ENCODE assay signal across 25 cellular contexts in the genomic region with DNA sequence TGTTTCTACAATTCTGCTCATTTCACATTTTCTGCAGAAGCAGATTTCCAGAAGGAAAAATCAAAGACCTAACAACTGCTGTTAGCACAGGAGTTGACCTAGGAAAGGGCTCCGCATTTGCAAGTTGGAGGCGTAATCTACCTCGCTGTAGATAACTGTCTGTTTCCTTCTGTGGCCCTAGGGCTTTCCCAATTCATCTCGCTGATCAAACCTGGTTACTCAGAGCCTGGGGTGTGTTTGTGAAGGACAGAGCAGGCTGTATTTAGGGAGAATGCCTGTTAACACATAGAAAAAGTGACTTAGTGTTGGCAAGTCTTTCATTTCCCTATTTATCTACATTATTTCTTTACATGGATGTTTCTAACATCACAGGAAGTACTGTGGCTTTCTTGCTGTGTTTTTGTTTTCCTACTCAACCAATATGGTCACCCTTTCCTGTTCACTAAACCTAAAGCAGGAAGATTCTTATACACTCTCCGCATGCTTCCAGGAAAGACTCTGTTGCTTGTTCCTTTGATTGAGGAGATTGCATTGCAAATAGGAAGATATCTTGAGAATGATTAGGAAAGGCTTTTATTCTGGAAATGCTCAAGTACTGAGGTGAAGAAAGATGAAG. TPM values are rescaled to one million over a fixed set of nuclear protein-coding genes. Genes with fewer than 3 reads are reported as not detected.
DNase-seq lines count a peak whose midpoint lies in the region; ATAC-seq and TF ChIP-seq lines count a peak whose summit lies in the region.
"Had no signal": no experiment of that assay in that cellular context is flagged by ENCODE, and none has a peak within 500 bp of the region (broad histone marks: within the 10 kb centered on the region; RNA-seq: fewer than 3 reads in every experiment).

No MANE protein-coding gene starts in this region.

- intact Hi-C loops in A673 (cut with micrococcal nuclease; ENCODE audit: unreplicated experiment), result no loop called here

- peaks cover 18% of the 10 kb centered on the region for H3K9me3 Mint-ChIP-seq in activated CD4-positive, alpha-beta T cell treated with anti-CD3 and anti-CD28 coated beads, Interleukin-2, amount 10 ng/mL, durations not matched to agents 7 days and 5 days
- peaks cover 11% of the 10 kb centered on the region for H3K9me3 Mint-ChIP-seq in activated CD8-positive, alpha-beta T cell treated with anti-CD3 and anti-CD28 coated beads, Interleukin-2, amount 10 ng/mL, durations not matched to agents 7 days and 5 days (ENCODE audit: insufficient read depth)

- H3K4me1 ChIP-seq in neuron (ENCODE audit: insufficient read depth, low read length) (peaks cover 10% of the 10 kb centered on the region), A673 (ENCODE audit: insufficient read depth, low read length, poor library complexity, severe bottlenecking) (no peaks in the 10 kb centered on the region)
- H3K4me1 ChIP-seq: A549, HAP-1, sigmoid colon, tibial artery had no signal

- BruUV-seq in A673 (replicated peaks; lab: Mats Ljungman, UMichigan), result no TSS peak

- peak overlapping the region; percentile 88 for H3K27ac Mint-ChIP-seq in activated CD4-positive, alpha-beta T cell treated with anti-CD3 and anti-CD28 coated beads, Interleukin-2, amount 10 ng/mL, durations not matched to agents 7 days and 5 days
- peak overlapping the region; percentile 82 for H3K27ac Mint-ChIP-seq in activated CD8-positive, alpha-beta T cell treated with anti-CD3 and anti-CD28 coated beads, Interleukin-2, amount 10 ng/mL, durations not matched to agents 7 days and 5 days
- H3K27ac Mint-ChIP-seq: mesothelial cell of epicardium had no signal

- peak overlapping the region; percentile 34 for H2AFZ ChIP-seq in neuron (ENCODE audit: low read depth, low read length)

- H3K27me3 ChIP-seq in neuron (ENCODE audit: insufficient read depth, low read length) (no peaks in the 10 kb centered on the region), A673 (replicated peaks; ENCODE audit: insufficient read depth, low read depth, low read length, poor library complexity) (no peaks in the 10 kb centered on the region)
- H3K27me3 ChIP-seq: brain microvascular endothelial cell, sigmoid colon, tibial artery had no signal

- H3K4me3 Mint-ChIP-seq in activated CD4-positive, alpha-beta T cell treated with anti-CD3 and anti-CD28 coated beads, Interleukin-2, amount 10 ng/mL, durations not matched to agents 7 days and 5 days, result peak overlapping the region; percentile 19
- H3K4me3 Mint-ChIP-seq in activated CD8-positive, alpha-beta T cell treated with anti-CD3 and anti-CD28 coated beads, Interleukin-2, amount 10 ng/mL, durations not matched to agents 7 days and 5 days, result peak overlapping the region; percentile 52
- H3K4me3 Mint-ChIP-seq: mesothelial cell of epicardium had no signal

- CTCF ChIA-PET in activated CD4-positive, alpha-beta T cell treated with anti-CD3 and anti-CD28 coated beads, Interleukin-2, amount 10 ng/mL, durations not matched to agents 7 days and 5 days (lab: Charles Lee), result interaction anchor here (1.1 kb wide), 1 partner anchor 14 kb away, joined by 4 read pairs; no protein-coding TSS in a partner anchor
- CTCF ChIA-PET in activated CD8-positive, alpha-beta T cell treated with anti-CD3 and anti-CD28 coated beads, Interleukin-2, amount 10 ng/mL, durations not matched to agents 7 days and 5 days (lab: Charles Lee), result interaction anchor here (0.7 kb wide), 1 partner anchor 9 kb away, joined by 3 read pairs; no protein-coding TSS in a partner anchor
- CTCF ChIA-PET in A673 (lab: Charles Lee), result no interaction called here

- no peak for TF ChIP-seq CTCF in A673 (conservative IDR thresholded peaks at IDR 0.05; ENCODE audit: low read depth, low read length)

- DNase-seq in activated CD4-positive, alpha-beta T cell treated with anti-CD3 and anti-CD28 coated beads, Interleukin-2, amount 10 ng/mL, durations not matched to agents 7 days and 5 days, result peak; percentile 10
- DNase-seq in activated CD4-positive, alpha-beta T cell treated with anti-CD3 and anti-CD28 coated beads for 48 hours, result no peak
- peak; percentile 6 to 13 for DNase-seq in Kasumi-1 (lab: John Stamatoyannopoulos, UW)
- no peak for DNase-seq in activated CD8-positive, alpha-beta T cell treated with anti-CD3 and anti-CD28 coated beads, Interleukin-2, amount 10 ng/mL, durations not matched to agents 7 days and 5 days
- DNase-seq in A673 (ENCODE audit: low spot score), result no peak
- no peak for DNase-seq in GOT3 (lab: John Stamatoyannopoulos, UW)
- DNase-seq: activated CD4-positive, alpha-beta T cell treated with anti-CD3 and anti-CD28 coated beads, Interleukin-2, amount 50 U/mL, for 4 hours; activated naive CD4-positive, alpha-beta T cell treated with Interleukin-2 at 50 U/mL for 16 hours; brain microvascular endothelial cell; dermis blood vessel endothelial cell; glutamatergic neuron; islet precursor cell; NCI-H1105 treated with DMSO at 0.1 percent for 48 hours; NK-92 treated with Interleukin-12 subunit alpha and Interleukin-12 subunit beta, amount 100 ng/mL, for 24 hours; Right ventricle myocardium superior; sigmoid colon; stimulated activated CD4-positive, alpha-beta T cell treated with anti-CD3 and anti-CD28 coated beads, Interleukin-2, amount 100 ng/mL, for 48 hours; tibial artery had no signal

- H3K4me3 ChIP-seq in neuron (ENCODE audit: low read length) (no peak overlapping the region), A673 (ENCODE audit: low read depth, low read length, poor library complexity, severe bottlenecking) (no peak overlapping the region)
- H3K4me3 ChIP-seq: A549, GM12878, HAP-1, sigmoid colon, tibial artery had no signal

- H3K27me3 Mint-ChIP-seq in activated CD4-positive, alpha-beta T cell treated with anti-CD3 and anti-CD28 coated beads, Interleukin-2, amount 10 ng/mL, durations not matched to agents 7 days and 5 days, result peaks cover 1% of the 10 kb centered on the region
- peaks cover 6% of the 10 kb centered on the region for H3K27me3 Mint-ChIP-seq in activated CD8-positive, alpha-beta T cell treated with anti-CD3 and anti-CD28 coated beads, Interleukin-2, amount 10 ng/mL, durations not matched to agents 7 days and 5 days (ENCODE audit: low read depth)

- peaks cover 25% of the 10 kb centered on the region for H3K36me3 Mint-ChIP-seq in activated CD4-positive, alpha-beta T cell treated with anti-CD3 and anti-CD28 coated beads, Interleukin-2, amount 10 ng/mL, durations not matched to agents 7 days and 5 days (ENCODE audit: low read depth)
- H3K36me3 Mint-ChIP-seq in activated CD8-positive, alpha-beta T cell treated with anti-CD3 and anti-CD28 coated beads, Interleukin-2, amount 10 ng/mL, durations not matched to agents 7 days and 5 days (ENCODE audit: low read depth), result peaks cover 24% of the 10 kb centered on the region
- H3K36me3 Mint-ChIP-seq: mesothelial cell of epicardium had no signal

- H3K36me3 ChIP-seq in neuron (ENCODE audit: insufficient read depth, low read length), result no peaks in the 10 kb centered on the region
- no peaks in the 10 kb centered on the region for H3K36me3 ChIP-seq in A673 (ENCODE audit: insufficient read depth, low read length, poor library complexity, severe bottlenecking)
- H3K36me3 ChIP-seq: brain microvascular endothelial cell, HAP-1, sigmoid colon, tibial artery had no signal

- POLR2A ChIA-PET in activated CD4-positive, alpha-beta T cell treated with anti-CD3 and anti-CD28 coated beads, Interleukin-2, amount 10 ng/mL, durations not matched to agents 7 days and 5 days (lab: Charles Lee), result no interaction called here
- POLR2A ChIA-PET in activated CD8-positive, alpha-beta T cell treated with anti-CD3 and anti-CD28 coated beads, Interleukin-2, amount 10 ng/mL, durations not matched to agents 7 days and 5 days (lab: Charles Lee), result interaction anchor here (0.6 kb wide), 1 partner anchor 91 kb away, joined by 3 read pairs; no protein-coding TSS in a partner anchor
- POLR2A ChIA-PET in A673 (lab: Charles Lee; ENCODE audit: low non-redundant PET), result interaction anchor here (0.5 kb wide), 1 partner anchor 484 kb away, joined by 7 read pairs; no protein-coding TSS in a partner anchor

- H3K9me3 ChIP-seq in neuron (ENCODE audit: low read length) (no peaks in the 10 kb centered on the region), A673 (ENCODE audit: low read depth, low read length, poor library complexity, severe bottlenecking) (no peaks in the 10 kb centered on the region)
- H3K9me3 ChIP-seq: A549, HAP-1, sigmoid colon, tibial artery had no signal

- peaks cover 48% of the 10 kb centered on the region for H3K4me1 Mint-ChIP-seq in activated CD4-positive, alpha-beta T cell treated with anti-CD3 and anti-CD28 coated beads, Interleukin-2, amount 10 ng/mL, durations not matched to agents 7 days and 5 days
- H3K4me1 Mint-ChIP-seq in activated CD8-positive, alpha-beta T cell treated with anti-CD3 and anti-CD28 coated beads, Interleukin-2, amount 10 ng/mL, durations not matched to agents 7 days and 5 days (ENCODE audit: low read depth), result peaks cover 49% of the 10 kb centered on the region

- no peak overlapping the region for H3K27ac ChIP-seq in A673 (ENCODE audit: low read depth, low read length, poor library complexity, severe bottlenecking)
- H3K27ac ChIP-seq: A549, brain microvascular endothelial cell, sigmoid colon, tibial artery had no signal

- ATAC-seq in activated CD8-positive, alpha-beta T cell treated with anti-CD3 and anti-CD28 coated beads, Interleukin-2, amount 10 ng/mL, durations not matched to agents 7 days and 5 days, result peak; percentile 80
- ATAC-seq in HG03469 (IDR thresholded peaks at IDR 0.05; ENCODE audit: unreplicated experiment), result no peak
- ATAC-seq: A549, esophagus mucosa, GM12878 had no signal

RNA-seq across cellular contexts. Expression of a gene that starts 40.5 kb away (rescaled TPM):
- total RNA-seq in activated CD4-positive, alpha-beta T cell treated with anti-CD3 and anti-CD28 coated beads, Interleukin-2, amount 10 ng/mL, durations not matched to agents 7 days and 5 days, result 10 to 100 TPM; 26.0 to 29.0 TPM
- 10 to 100 TPM; 26.8 to 27.4 TPM for total RNA-seq in activated CD8-positive, alpha-beta T cell treated with anti-CD3 and anti-CD28 coated beads, Interleukin-2, amount 10 ng/mL, durations not matched to agents 7 days and 5 days
- total RNA-seq in A673 (2021), result 24.5 and 24.6 TPM in 2 replicates

Comparison
In these comparisons a context has a peak if more than half of its experiments do, and no peak if none do; other contexts are left out.
1. DNase-seq: peak in activated CD4-positive, alpha-beta T cell treated with anti-CD3 and anti-CD28 coated beads, Interleukin-2, amount 10 ng/mL, durations not matched to agents 7 days and 5 days (single experiment) and Kasumi-1 (2 of 2); none in activated CD4-positive, alpha-beta T cell treated with anti-CD3 and anti-CD28 coated beads for 48 hours (single experiment), activated CD8-positive, alpha-beta T cell treated with anti-CD3 and anti-CD28 coated beads, Interleukin-2, amount 10 ng/mL, durations not matched to agents 7 days and 5 days (single experiment), A673 (single experiment) and GOT3 (single experiment).